ENCODE assay signal across 1 cellular context in genomic region chr11:75445315-75445953, GRCh38.
A peak's percentile ranks its signal among the peaks of the same experiment; 100 is the strongest.
TF ChIP-seq lines count a peak whose summit lies in the region.

No MANE protein-coding gene starts in this region.

TF ChIP-seq in H1, 55 proteins besides CTCF, POLR2A, EP300 and RAD21:
- peak in 1 of 2 experiments; percentile 62; a peak in 1 of 4 replicates for TF ChIP-seq SIN3A (conservative IDR thresholded peaks at IDR 0.05 in 1 of 2, IDR thresholded peaks at IDR 0.05 in 1 of 2; ENCODE audit: low read depth in 1 of 2, low read length in 2 of 2)
- no peak for TF ChIP-seq FOSL1 (IDR thresholded peaks at IDR 0.05; ENCODE audit: insufficient read depth, low read depth, low read length)
- TF ChIP-seq KDM1A (IDR thresholded peaks at IDR 0.05; ENCODE audit: borderline replicate concordance, low read length) = peak; percentile 94
- TF ChIP-seq HDAC2 (IDR thresholded peaks at IDR 0.05; ENCODE audit: borderline replicate concordance in 1 of 2, low read depth in 2 of 2, low read length in 2 of 2) = 0 out of 4 replicates have a peak, but pooled peaks of 1 of the 2 experiments have one; percentile 63
TF ChIP-seq in H1: peak in this region for 3.
